In the genomic region with DNA sequence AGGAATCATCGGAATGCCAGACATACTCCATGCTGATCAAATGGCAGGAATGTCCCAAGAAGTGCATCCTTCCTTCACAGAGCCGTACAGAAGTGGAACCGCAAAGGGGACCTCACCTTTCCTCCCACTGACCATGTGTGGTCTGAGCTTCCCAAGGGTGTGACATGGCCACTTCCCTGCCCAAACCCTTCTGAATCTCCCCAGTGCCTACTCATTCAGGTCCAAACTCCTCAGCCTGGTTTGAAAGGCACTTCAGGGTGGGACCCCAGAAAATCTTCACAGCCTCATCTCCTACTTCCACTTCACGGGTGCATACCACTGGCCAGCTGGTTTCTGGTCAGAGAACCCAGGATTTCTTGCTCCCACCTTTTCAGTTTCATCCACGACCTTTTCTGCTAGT, we compare ENCODE assay signal across 18 cellular contexts. TPM values are rescaled to one million over a fixed set of nuclear protein-coding genes. Genes with fewer than 3 reads are reported as not detected.
DNase-seq lines count a peak whose midpoint lies in the region; ATAC-seq, FAIRE-seq and TF ChIP-seq lines count a peak whose summit lies in the region.
"Had no signal": no experiment of that assay in that cellular context is flagged by ENCODE, and none has a peak within 500 bp of the region (broad histone marks: within the 10 kb centered on the region; RNA-seq: fewer than 3 reads in every experiment).

No MANE protein-coding gene starts in this region.

- DNase-seq in HepG2 (ENCODE audit: low spot score): no peak
- DNase-seq in right lobe of liver: no peak
- DNase-seq in chondrocyte (ENCODE audit: low spot score): no peak
- DNase-seq in neuronal stem cell (ENCODE audit: low spot score): no peak
- DNase-seq in ureter (ENCODE audit: low spot score): peak; percentile 28
- DNase-seq in vagina (ENCODE audit: extremely low spot score in 2 of 2): no peak
- DNase-seq: COR-L47, DMS53, NCI-H1048, NCI-H1436 treated with DMSO at 0.1 percent for 48 hours, NCI-H2029 treated with DMSO at 0.1 percent for 48 hours had no signal

- H3K36me3 Mint-ChIP-seq in chondrocyte (ENCODE audit: low read depth): peaks cover 4% of the 10 kb centered on the region
- no peaks in the 10 kb centered on the region for H3K36me3 Mint-ChIP-seq in stimulated activated memory B cell treated with anti-CD40 and anti-IgM and Interleukin-4, amounts not matched to agents 10 μg/mL and 1 μg/mL and 100 μg/mL, for 72 hours

- intact Hi-C loops in HepG2 (cut with micrococcal nuclease; ENCODE audit: unreplicated experiment): loop anchor here (5.0 kb wide), 1 partner anchor 58 kb away; no protein-coding TSS in a partner anchor
- intact Hi-C loops in right lobe of liver (cut with DNase I): loop anchor here (5.0 kb wide), 1 partner anchor 38 kb away; no protein-coding TSS in a partner anchor
- intact Hi-C loops in vagina (cut with DNase I): loop anchor here (5.0 kb wide), 1 partner anchor 38 kb away; no protein-coding TSS in a partner anchor

- no peak overlapping the region for H3K4ac ChIP-seq in neuronal stem cell (ENCODE audit: low read length)

- H3K9me3 Mint-ChIP-seq in chondrocyte (ENCODE audit: low read depth): peaks cover 4% of the 10 kb centered on the region
- peaks cover 3% of the 10 kb centered on the region for H3K9me3 Mint-ChIP-seq in stimulated activated memory B cell treated with anti-CD40 and anti-IgM and Interleukin-4, amounts not matched to agents 10 μg/mL and 1 μg/mL and 100 μg/mL, for 72 hours

- H3K23ac ChIP-seq in neuronal stem cell (ENCODE audit: low read depth, low read length, poor library complexity): no peak overlapping the region

- no peak overlapping the region for H2BK120ac ChIP-seq in neuronal stem cell (ENCODE audit: low read depth, low read length)

- H2BK15ac ChIP-seq in neuronal stem cell (ENCODE audit: low read length): peak overlapping the region; percentile 23

- no peaks in the 10 kb centered on the region for H4K20me1 ChIP-seq in HepG2 (ENCODE audit: insufficient read depth, low read length)

- H3K27me3 ChIP-seq in HepG2 (ENCODE audit: control insufficient read depth in 1 of 2, insufficient read depth in 2 of 2, low read length in 2 of 2) (no peaks in the 10 kb centered on the region), right lobe of liver (no peaks in the 10 kb centered on the region), neuronal stem cell (ENCODE audit: control insufficient read depth in 3 of 3, insufficient read depth in 3 of 3, low read depth in 1 of 3, low read length in 3 of 3) (peaks cover 0 to 5% (median 0%) of the 10 kb centered on the region in 3 experiments), vagina (no peaks in the 10 kb centered on the region)

- FAIRE-seq in HepG2 (lab: Jason Lieb, UNC): no peak
- FAIRE-seq: K562 had no signal

- BruUV-seq in HepG2 (replicated peaks; lab: Mats Ljungman, UMichigan): no TSS peak

- no peak overlapping the region for H3K4me2 ChIP-seq in HepG2 (ENCODE audit: low read depth, low read length)
- H3K4me2 ChIP-seq in neuronal stem cell (ENCODE audit: insufficient read depth, low read length, poor library complexity, severe bottlenecking): no peak overlapping the region

- H3K9me3 ChIP-seq in HepG2 (ENCODE audit: low read length): no peaks in the 10 kb centered on the region
- H3K9me3 ChIP-seq in right lobe of liver: no peaks in the 10 kb centered on the region
- H3K9me3 ChIP-seq in neuronal stem cell (replicated peaks in 1 of 2; ENCODE audit: control insufficient read depth in 2 of 2, insufficient read depth in 1 of 2, low read depth in 1 of 2, low read length in 2 of 2): no peaks in the 10 kb centered on the region
- no peaks in the 10 kb centered on the region for H3K9me3 ChIP-seq in vagina
- H3K9me3 ChIP-seq: HAP-1 had no signal

- WGBS in HepG2 (ENCODE audit: low lambda C conversion rate): 50% methylated on average over 4 of the region's 5 CpGs
- WGBS in right lobe of liver (ENCODE audit: insufficient coverage, low coverage, low lambda C conversion rate, missing lambda C conversion rate): 69% methylated on average over 2 of the region's 5 CpGs
- WGBS in neuronal stem cell (ENCODE audit: extremely low coverage in 2 of 2, insufficient read length in 2 of 2, insufficient replicate concordance in 1 of 2), 2 donors: no CpG with 5 or more reads among the region's 5 CpGs

- TF ChIP-seq EP300 in HepG2 (IDR thresholded peaks at IDR 0.05; ENCODE audit: low read depth in 2 of 2, low read length in 2 of 2) (no peak), HepG2 (CRISPR knock-in tag; IDR thresholded peaks at IDR 0.05; ENCODE audit: borderline replicate concordance) (no peak)

- H3K9ac ChIP-seq in HepG2 (ENCODE audit: insufficient read depth, low read depth, low read length) (0 out of 2 replicates have a peak overlapping the region, but pooled peaks have one; percentile 24), neuronal stem cell (ENCODE audit: low read depth, low read length, poor library complexity) (no peak overlapping the region)

- no peak for TF ChIP-seq CTCF in HepG2 (CRISPR knock-in tag; IDR thresholded peaks at IDR 0.05)
- TF ChIP-seq CTCF in right lobe of liver (IDR thresholded peaks at IDR 0.05): no peak
- TF ChIP-seq CTCF in chondrocyte (IDR thresholded peaks at IDR 0.05): no peak
- TF ChIP-seq CTCF in vagina (IDR thresholded peaks at IDR 0.05): no peak

- H3K18ac ChIP-seq in neuronal stem cell (ENCODE audit: low read length): no peak overlapping the region

- no peak for TF ChIP-seq RAD21 in HepG2 (CRISPR knock-in tag; IDR thresholded peaks at IDR 0.05)

- H4K8ac ChIP-seq in neuronal stem cell (ENCODE audit: low read depth, low read length): no peak overlapping the region

- ATAC-seq in HepG2 (no peak), right lobe of liver (no peak), HG03196 (IDR thresholded peaks at IDR 0.05; ENCODE audit: unreplicated experiment) (no peak)
- no peak for ATAC-seq in stimulated activated memory B cell treated with anti-CD40 and anti-IgM and Interleukin-4, amounts not matched to agents 10 μg/mL and 1 μg/mL and 100 μg/mL, for 72 hours

- no peak overlapping the region for H3K4me3 Mint-ChIP-seq in chondrocyte (ENCODE audit: unreplicated experiment)
- H3K4me3 Mint-ChIP-seq in stimulated activated memory B cell treated with anti-CD40 and anti-IgM and Interleukin-4, amounts not matched to agents 10 μg/mL and 1 μg/mL and 100 μg/mL, for 72 hours: no peak overlapping the region

- H3K27ac Mint-ChIP-seq in chondrocyte (ENCODE audit: unreplicated experiment): peak overlapping the region; percentile 80
- H3K27ac Mint-ChIP-seq in stimulated activated memory B cell treated with anti-CD40 and anti-IgM and Interleukin-4, amounts not matched to agents 10 μg/mL and 1 μg/mL and 100 μg/mL, for 72 hours: no peak overlapping the region

- H3K27me3 Mint-ChIP-seq in chondrocyte (ENCODE audit: low read depth): peaks cover 4% of the 10 kb centered on the region
- H3K27me3 Mint-ChIP-seq in stimulated activated memory B cell treated with anti-CD40 and anti-IgM and Interleukin-4, amounts not matched to agents 10 μg/mL and 1 μg/mL and 100 μg/mL, for 72 hours: peaks cover 31% of the 10 kb centered on the region

- no peak overlapping the region for H3K27ac ChIP-seq in HepG2 (ENCODE audit: extremely low read length, insufficient read depth, low read length)
- H3K27ac ChIP-seq in right lobe of liver: no peak overlapping the region
- H3K27ac ChIP-seq in neuronal stem cell (replicated peaks; ENCODE audit: low read length): no peak overlapping the region
- no peak overlapping the region for H3K27ac ChIP-seq in vagina

- H3K14ac ChIP-seq in neuronal stem cell (ENCODE audit: low read length): no peak overlapping the region

- in situ Hi-C loops in HepG2 (cut with HindIII; ENCODE audit: extremely low pct_ligation_motif_present, low pct_unique_long_range_greater_than_20kb): loop anchor here (5.0 kb wide), 1 partner anchor 43 kb away; a partner anchor contains a TSS

- no peak overlapping the region for H2BK5ac ChIP-seq in neuronal stem cell (ENCODE audit: low read length)

- H3K36me3 ChIP-seq in HepG2 (replicated peaks in 1 of 2; ENCODE audit: control insufficient read depth in 1 of 2, insufficient read depth in 2 of 2, low read length in 2 of 2) (no peaks in the 10 kb centered on the region), right lobe of liver (no peaks in the 10 kb centered on the region), neuronal stem cell (replicated peaks in 1 of 2; ENCODE audit: control insufficient read depth in 2 of 2, insufficient read depth in 2 of 2, low read length in 2 of 2) (no peaks in the 10 kb centered on the region), vagina (no peaks in the 10 kb centered on the region)
- H3K36me3 ChIP-seq: HAP-1 had no signal

- no peak overlapping the region for H2AK5ac ChIP-seq in neuronal stem cell (ENCODE audit: low read depth, low read length)

- H3K79me1 ChIP-seq in neuronal stem cell (ENCODE audit: low read depth, low read length): no peaks in the 10 kb centered on the region

- peaks cover 74% of the 10 kb centered on the region for H3K4me1 ChIP-seq in HepG2 (ENCODE audit: insufficient read depth, low read length)
- H3K4me1 ChIP-seq in right lobe of liver: peaks cover 0 to 32% (median 0%) of the 10 kb centered on the region in 4 donors
- H3K4me1 ChIP-seq in neuronal stem cell (ENCODE audit: control insufficient read depth in 2 of 2, insufficient read depth in 1 of 2, low read depth in 1 of 2, low read length in 2 of 2): peaks cover 0 to 2% of the 10 kb centered on the region in 2 donors
- peaks cover 22% of the 10 kb centered on the region for H3K4me1 ChIP-seq in vagina
- H3K4me1 ChIP-seq: HAP-1 had no signal

- H3K79me2 ChIP-seq in HepG2 (ENCODE audit: insufficient read depth, low read length): no peaks in the 10 kb centered on the region

- peaks cover 23% of the 10 kb centered on the region for H3K4me1 Mint-ChIP-seq in chondrocyte (ENCODE audit: low read depth)
- peaks cover 6% of the 10 kb centered on the region for H3K4me1 Mint-ChIP-seq in stimulated activated memory B cell treated with anti-CD40 and anti-IgM and Interleukin-4, amounts not matched to agents 10 μg/mL and 1 μg/mL and 100 μg/mL, for 72 hours

- no peak overlapping the region for H4K91ac ChIP-seq in neuronal stem cell (ENCODE audit: low read depth, low read length, poor library complexity)

- POLR2A ChIA-PET in HepG2 (lab: Yijun Ruan, JAX): interaction anchor here (5.1 to 7.1 kb wide), 3 partner anchors 30 to 61 kb away, joined by 36 to 215 read pairs (median 151); a partner anchor contains a TSS

- CTCF ChIA-PET in HepG2 (lab: Yijun Ruan, JAX; ENCODE audit: low intra/inter-chr PET ratio, low total read pairs): interaction anchor here (3.1 kb wide), 2 partner anchors 41 to 57 kb away, joined by 16 to 64 read pairs; no protein-coding TSS in a partner anchor

- no peak overlapping the region for H2AFZ ChIP-seq in HepG2 (ENCODE audit: low read length)
- H2AFZ ChIP-seq in neuronal stem cell (ENCODE audit: low read length): no peak overlapping the region

- H3K4me3 ChIP-seq in HepG2 (replicated peaks in 1 of 3; ENCODE audit: insufficient read depth in 1 of 3, low read depth in 2 of 3, low read length in 3 of 3) (no peak overlapping the region), right lobe of liver (no peak overlapping the region), neuronal stem cell (ENCODE audit: low read length in 2 of 2) (peak overlapping the region in 1 of 2 donors; percentile 15), vagina (no peak overlapping the region)
- H3K4me3 ChIP-seq: HAP-1, K562 had no signal

- H2BK12ac ChIP-seq in neuronal stem cell (ENCODE audit: low read length): no peak overlapping the region

- TF ChIP-seq POLR2A in HepG2 (IDR thresholded peaks at IDR 0.05; ENCODE audit: insufficient read depth in 1 of 2, low read depth in 2 of 2, low read length in 2 of 2): no peak
- no peak for TF ChIP-seq POLR2A in right lobe of liver (IDR thresholded peaks at IDR 0.05)
- no peak for TF ChIP-seq POLR2A in vagina (IDR thresholded peaks at IDR 0.05)

RNA-seq across cellular contexts. Expression of a gene that starts 22.8 kb away (rescaled TPM):
- total RNA-seq in HepG2 (2016; rRNA removed; fragmentation: Illumina TruSeq; extraction: Trizol): 0.04 TPM in 1 of 2 replicates, not detected in the other
- total RNA-seq in HepG2 (2016; cell fraction: cytosol; rRNA removed; fragmentation: Illumina TruSeq; extraction: Trizol; ENCODE audit: low read depth): 0.09 TPM in 1 of 2 replicates, not detected in the other
- 0.04 TPM in 1 of 2 replicates, not detected in the other for total RNA-seq in HepG2 (2016; cell fraction: insoluble cytoplasmic fraction; rRNA removed; fragmentation: Illumina TruSeq; extraction: Trizol)
- 0.12 TPM in 1 of 2 replicates, not detected in the other for total RNA-seq in HepG2 (2016; cell fraction: membrane; rRNA removed; fragmentation: Illumina TruSeq; extraction: Trizol)
- 0.16 and 0.19 TPM in 2 replicates for total RNA-seq in HepG2 (2016; cell fraction: nucleus; rRNA removed; fragmentation: Illumina TruSeq; extraction: Trizol)
- not detected in 2 replicates for polyA plus RNA-seq in HepG2 (2011; rRNA removed)
- not detected in 2 replicates for polyA plus RNA-seq in HepG2 (2011; cell fraction: cytosol; rRNA removed)
- not detected in 2 replicates for polyA plus RNA-seq in HepG2 (2011; cell fraction: nucleus; rRNA removed)
- polyA plus RNA-seq in HepG2 (2012): not detected in 2 replicates
- not detected in 2 replicates for polyA plus RNA-seq in HepG2 (2016; cell fraction: cytosol; fragmentation: Illumina TruSeq; extraction: Trizol; ENCODE audit: low read depth)
- polyA plus RNA-seq in HepG2 (2016; cell fraction: insoluble cytoplasmic fraction; fragmentation: Illumina TruSeq; extraction: Trizol; ENCODE audit: low read depth): not detected in 2 replicates
- polyA plus RNA-seq in HepG2 (2016; cell fraction: membrane; fragmentation: Illumina TruSeq; extraction: Trizol; ENCODE audit: low read depth): not detected in 2 replicates
- polyA plus RNA-seq in HepG2 (2016; cell fraction: nucleus; fragmentation: Illumina TruSeq; extraction: Trizol; ENCODE audit: insufficient read depth, low read depth): not detected in 2 replicates
- not detected in 2 replicates for polyA minus RNA-seq in HepG2 (2011; rRNA and poly(A)+ RNA removed; ENCODE audit: low replicate concordance)
- polyA minus RNA-seq in HepG2 (2011; cell fraction: cytosol; rRNA and poly(A)+ RNA removed): not detected in 2 replicates
- polyA minus RNA-seq in HepG2 (2011; cell fraction: nucleus; rRNA and poly(A)+ RNA removed): 0.13 and 0.25 TPM in 2 replicates
- total RNA-seq in right lobe of liver: not detected
- not detected in 3 replicates for total RNA-seq in chondrocyte
- not detected for polyA plus RNA-seq in neuronal stem cell (2013, experiment 1 of 2)
- 0.03 TPM for polyA plus RNA-seq in neuronal stem cell (2013, experiment 2 of 2)
- not detected for total RNA-seq in ureter
- not detected for total RNA-seq in vagina
- total RNA-seq: K562, MCF 10A, NCI-H460, SK-MEL-5 had no signal
- polyA plus RNA-seq: K562 had no signal

RNA-seq across cellular contexts. Expression of a gene that starts 25.7 kb away (rescaled TPM):
- 49.9 and 51.7 TPM in 2 replicates for total RNA-seq in HepG2 (2016; rRNA removed; fragmentation: Illumina TruSeq; extraction: Trizol)
- 22.4 and 22.8 TPM in 2 replicates for total RNA-seq in HepG2 (2016; cell fraction: cytosol; rRNA removed; fragmentation: Illumina TruSeq; extraction: Trizol; ENCODE audit: low read depth)
- 49.9 and 50.1 TPM in 2 replicates for total RNA-seq in HepG2 (2016; cell fraction: insoluble cytoplasmic fraction; rRNA removed; fragmentation: Illumina TruSeq; extraction: Trizol)
- 39.2 and 45.6 TPM in 2 replicates for total RNA-seq in HepG2 (2016; cell fraction: membrane; rRNA removed; fragmentation: Illumina TruSeq; extraction: Trizol)
- 52.1 and 54.6 TPM in 2 replicates for total RNA-seq in HepG2 (2016; cell fraction: nucleus; rRNA removed; fragmentation: Illumina TruSeq; extraction: Trizol)
- 34.0 and 39.7 TPM in 2 replicates for polyA plus RNA-seq in HepG2 (2011; rRNA removed)
- 20.4 and 25.8 TPM in 2 replicates for polyA plus RNA-seq in HepG2 (2011; cell fraction: cytosol; rRNA removed)
- polyA plus RNA-seq in HepG2 (2011; cell fraction: nucleus; rRNA removed): 140 TPM in 2 replicates
- polyA plus RNA-seq in HepG2 (2012): 25.0 and 26.7 TPM in 2 replicates
- polyA plus RNA-seq in HepG2 (2016; cell fraction: cytosol; fragmentation: Illumina TruSeq; extraction: Trizol; ENCODE audit: low read depth): 18.5 and 22.5 TPM in 2 replicates
- 53.5 and 57.9 TPM in 2 replicates for polyA plus RNA-seq in HepG2 (2016; cell fraction: insoluble cytoplasmic fraction; fragmentation: Illumina TruSeq; extraction: Trizol; ENCODE audit: low read depth)
- 31.2 and 31.3 TPM in 2 replicates for polyA plus RNA-seq in HepG2 (2016; cell fraction: membrane; fragmentation: Illumina TruSeq; extraction: Trizol; ENCODE audit: low read depth)
- polyA plus RNA-seq in HepG2 (2016; cell fraction: nucleus; fragmentation: Illumina TruSeq; extraction: Trizol; ENCODE audit: insufficient read depth, low read depth): 84.5 and 98.6 TPM in 2 replicates
- polyA minus RNA-seq in HepG2 (2011; rRNA and poly(A)+ RNA removed; ENCODE audit: low replicate concordance): 0.12 and 67.0 TPM in 2 replicates
- polyA minus RNA-seq in HepG2 (2011; cell fraction: cytosol; rRNA and poly(A)+ RNA removed): 13.4 and 16.0 TPM in 2 replicates
- 74.3 and 88.9 TPM in 2 replicates for polyA minus RNA-seq in HepG2 (2011; cell fraction: nucleus; rRNA and poly(A)+ RNA removed)
- 10 to 100 TPM; 13.6 to 28.5 (median 19.6) TPM for total RNA-seq in right lobe of liver
- 24.6 to 37.8 TPM (median 35.9 TPM) in 3 replicates for total RNA-seq in chondrocyte
- 13.0 TPM for polyA plus RNA-seq in neuronal stem cell (2013, experiment 1 of 2)
- 13.1 TPM for polyA plus RNA-seq in neuronal stem cell (2013, experiment 2 of 2)
- 22.7 TPM for total RNA-seq in ureter
- 29.2 TPM for total RNA-seq in vagina
- total RNA-seq: MCF 10A had no signal

RNA-seq across cellular contexts. Expression of a gene that starts 44.7 kb away (rescaled TPM):
- total RNA-seq in HepG2 (2016; rRNA removed; fragmentation: Illumina TruSeq; extraction: Trizol): 11.2 and 14.8 TPM in 2 replicates
- 3.0 and 5.0 TPM in 2 replicates for total RNA-seq in HepG2 (2016; cell fraction: cytosol; rRNA removed; fragmentation: Illumina TruSeq; extraction: Trizol; ENCODE audit: low read depth)
- 9.0 and 15.3 TPM in 2 replicates for total RNA-seq in HepG2 (2016; cell fraction: insoluble cytoplasmic fraction; rRNA removed; fragmentation: Illumina TruSeq; extraction: Trizol)
- 9.0 and 9.3 TPM in 2 replicates for total RNA-seq in HepG2 (2016; cell fraction: membrane; rRNA removed; fragmentation: Illumina TruSeq; extraction: Trizol)
- 15.1 and 16.0 TPM in 2 replicates for total RNA-seq in HepG2 (2016; cell fraction: nucleus; rRNA removed; fragmentation: Illumina TruSeq; extraction: Trizol)
- polyA plus RNA-seq in HepG2 (2011; rRNA removed): 270 and 338 TPM in 2 replicates
- polyA plus RNA-seq in HepG2 (2011; cell fraction: cytosol; rRNA removed): 261 and 317 TPM in 2 replicates
- 103 and 135 TPM in 2 replicates for polyA plus RNA-seq in HepG2 (2011; cell fraction: nucleus; rRNA removed)
- polyA plus RNA-seq in HepG2 (2012): 132 and 232 TPM in 2 replicates
- polyA plus RNA-seq in HepG2 (2016; cell fraction: cytosol; fragmentation: Illumina TruSeq; extraction: Trizol; ENCODE audit: low read depth): 2.0 and 2.5 TPM in 2 replicates
- 9.3 and 11.2 TPM in 2 replicates for polyA plus RNA-seq in HepG2 (2016; cell fraction: insoluble cytoplasmic fraction; fragmentation: Illumina TruSeq; extraction: Trizol; ENCODE audit: low read depth)
- polyA plus RNA-seq in HepG2 (2016; cell fraction: membrane; fragmentation: Illumina TruSeq; extraction: Trizol; ENCODE audit: low read depth): 3.6 and 5.2 TPM in 2 replicates
- polyA plus RNA-seq in HepG2 (2016; cell fraction: nucleus; fragmentation: Illumina TruSeq; extraction: Trizol; ENCODE audit: insufficient read depth, low read depth): 13.4 and 15.5 TPM in 2 replicates
- 1.8 and 739 TPM in 2 replicates for polyA minus RNA-seq in HepG2 (2011; rRNA and poly(A)+ RNA removed; ENCODE audit: low replicate concordance)
- polyA minus RNA-seq in HepG2 (2011; cell fraction: cytosol; rRNA and poly(A)+ RNA removed): 249 and 254 TPM in 2 replicates
- 107 and 142 TPM in 2 replicates for polyA minus RNA-seq in HepG2 (2011; cell fraction: nucleus; rRNA and poly(A)+ RNA removed)
- total RNA-seq in right lobe of liver: 10 to 100 TPM in 5 of 6 experiments, 1 to 10 TPM in 1; 5.3 to 94.6 (median 71.5) TPM
- 9.4 to 105 TPM (median 105 TPM) in 3 replicates for total RNA-seq in chondrocyte
- 0.22 TPM for polyA plus RNA-seq in neuronal stem cell (2013, experiment 1 of 2)
- 0.26 TPM for polyA plus RNA-seq in neuronal stem cell (2013, experiment 2 of 2)
- 62.7 TPM for total RNA-seq in ureter
- 155 TPM for total RNA-seq in vagina
